ENCODE assay signal across 8 cellular contexts in genomic region chr20:35093245-35093884, GRCh38. TPM values are rescaled to one million over a fixed set of nuclear protein-coding genes. Genes with fewer than 3 reads are reported as not detected.
DNase-seq lines count a peak whose midpoint lies in the region; ATAC-seq and TF ChIP-seq lines count a peak whose summit lies in the region.

No MANE protein-coding gene starts in this region.

- BruUV-seq in PC-9 (replicated peaks; lab: Mats Ljungman, UMichigan) (TSS peak; percentile 96), mammary epithelial cell (replicated peaks; lab: Mats Ljungman, UMichigan) (TSS peak; percentile 87)

- peak overlapping the region; percentile 92 for H3K4me3 ChIP-seq in PC-9
- H3K4me3 ChIP-seq in mammary epithelial cell (replicated peaks in 1 of 3; ENCODE audit: insufficient read depth in 1 of 3, low read depth in 2 of 3, low read length in 3 of 3): peak overlapping the region in 2 of 3 experiments; percentile 97 to 99
- no peak overlapping the region for H3K4me3 ChIP-seq in mucosa of stomach (ENCODE audit: low read length)
- H3K4me3 ChIP-seq in upper lobe of left lung: peak overlapping the region in 3 of 4 donors; percentile 92 to 96 (median 92)

- peak overlapping the region; percentile 86 for H2AFZ ChIP-seq in PC-9
- peak overlapping the region; percentile 94 for H2AFZ ChIP-seq in mammary epithelial cell (ENCODE audit: low read depth, low read length)

- no peak for TF ChIP-seq POLR2A in upper lobe of left lung (IDR thresholded peaks at IDR 0.05)

- H3K9ac ChIP-seq in mammary epithelial cell (ENCODE audit: insufficient read depth, low read length) (peak overlapping the region; percentile 14), mucosa of stomach (ENCODE audit: low read length) (peak overlapping the region; percentile 76)

- H3K4me2 ChIP-seq in PC-9: peak overlapping the region; percentile 93
- peak overlapping the region; percentile 63 for H3K4me2 ChIP-seq in mammary epithelial cell (ENCODE audit: insufficient read depth, low read depth, low read length)

- H3K27me3 ChIP-seq in PC-9 (ENCODE audit: insufficient read depth, low read depth): no peaks in the 10 kb centered on the region
- no peaks in the 10 kb centered on the region for H3K27me3 ChIP-seq in mammary epithelial cell (ENCODE audit: insufficient read depth, low read length)
- H3K27me3 ChIP-seq in mucosa of stomach (ENCODE audit: control insufficient read depth, insufficient read depth, low read length): no peaks in the 10 kb centered on the region
- no peaks in the 10 kb centered on the region for H3K27me3 ChIP-seq in upper lobe of left lung

- H4K20me1 ChIP-seq in PC-9 (ENCODE audit: insufficient read depth) (peaks cover 4% of the 10 kb centered on the region), mammary epithelial cell (ENCODE audit: insufficient read depth, low read length) (no peaks in the 10 kb centered on the region)

- H3K4me1 ChIP-seq in PC-9 (replicated peaks; ENCODE audit: insufficient read depth) (peaks cover 31% of the 10 kb centered on the region), mammary epithelial cell (ENCODE audit: insufficient read depth, low read length) (peaks cover 23% of the 10 kb centered on the region), mucosa of stomach (ENCODE audit: control insufficient read depth, insufficient read depth, low read length) (peaks cover 19% of the 10 kb centered on the region), upper lobe of left lung (peaks cover 30 to 50% (median 37%) of the 10 kb centered on the region in 4 donors)

- TF ChIP-seq CTCF in PC-9 (conservative IDR thresholded peaks at IDR 0.05) (no peak), mammary epithelial cell (conservative IDR thresholded peaks at IDR 0.05 in 1 of 2, IDR thresholded peaks at IDR 0.05 in 1 of 2; ENCODE audit: extremely low read depth in 1 of 2, insufficient read depth in 1 of 2, low read depth in 1 of 2, low read length in 2 of 2) (no peak), upper lobe of left lung (IDR thresholded peaks at IDR 0.05) (no peak)

- no peak for ATAC-seq in upper lobe of left lung (ENCODE audit: low FRiP score in 2 of 2)

- POLR2A ChIA-PET in PC-9 (lab: Charles Lee; ENCODE audit: unreplicated experiment): no interaction called here

- peak overlapping the region; percentile 98 for H3K27ac ChIP-seq in PC-9
- H3K27ac ChIP-seq in mammary epithelial cell (ENCODE audit: insufficient read depth, low read depth, low read length): peak overlapping the region; percentile 72
- peak overlapping the region; percentile 94 to 99 (median 97) for H3K27ac ChIP-seq in upper lobe of left lung

- dilution Hi-C loops in mammary epithelial cell (cut with HindIII; ENCODE audit: low sequenced_read_pairs): no loop called here

- intact Hi-C loops in PC-9 (cut with micrococcal nuclease; ENCODE audit: unreplicated experiment) (loop anchor here (1.0 to 10.0 kb wide), 5 partner anchors 53 to 959 kb away; partner anchors contain the start of genes ACSS2, CEP250 and EDEM2), mammary epithelial cell (cut with micrococcal nuclease) (loop anchor here (2.0 to 10.0 kb wide), 2 partner anchors 53 to 259 kb away; partner anchors contain the start of gene EDEM2)

- H3K36me3 ChIP-seq in PC-9 (ENCODE audit: low read depth): no peaks in the 10 kb centered on the region
- H3K36me3 ChIP-seq in mammary epithelial cell (ENCODE audit: insufficient read depth, low read length): no peaks in the 10 kb centered on the region
- H3K36me3 ChIP-seq in mucosa of stomach (ENCODE audit: control insufficient read depth, insufficient read depth, low read length): no peaks in the 10 kb centered on the region
- H3K36me3 ChIP-seq in upper lobe of left lung: peaks cover 0 to 10% (median 5%) of the 10 kb centered on the region in 4 donors

- DNase-seq in GOT3 (lab: John Stamatoyannopoulos, UW) (peak; percentile 27), PC-9 (peak; percentile 29 to 85), mammary epithelial cell (peak; percentile 71), upper lobe of left lung (no peak), HUDEP-2 (lab: John Stamatoyannopoulos, UW; ENCODE audit: unreplicated experiment in 76 of 76) (no peak), DMS114 treated with DMSO at 0.1 percent for 48 hours (lab: John Stamatoyannopoulos, UW; ENCODE audit: unreplicated experiment) (no peak), NCI-H2081 (lab: John Stamatoyannopoulos, UW) (no peak)

- H3K9me3 ChIP-seq in PC-9 (ENCODE audit: insufficient read depth, low read depth): no peaks in the 10 kb centered on the region
- no peaks in the 10 kb centered on the region for H3K9me3 ChIP-seq in mammary epithelial cell (replicated peaks; ENCODE audit: insufficient read depth, low read length)
- H3K9me3 ChIP-seq in mucosa of stomach (ENCODE audit: control insufficient read depth, low read length): no peaks in the 10 kb centered on the region
- H3K9me3 ChIP-seq in upper lobe of left lung: no peaks in the 10 kb centered on the region

- WGBS in mammary epithelial cell (ENCODE audit: low coverage, missing lambda C conversion rate): 19% methylated on average over 8 of the region's 8 CpGs
- WGBS in upper lobe of left lung, 2 donors: 77 to 81% methylated on average over 5 to 8 of the region's 8 CpGs

- peaks cover 40% of the 10 kb centered on the region for H3K79me2 ChIP-seq in PC-9 (ENCODE audit: low read depth)
- peaks cover 42% of the 10 kb centered on the region for H3K79me2 ChIP-seq in mammary epithelial cell (ENCODE audit: insufficient read depth, low read length)

- peaks cover 33% of the 10 kb centered on the region for H3F3A ChIP-seq in PC-9 (ENCODE audit: insufficient read depth, low read depth)

- H3K9me2 ChIP-seq in PC-9 (ENCODE audit: insufficient read depth): no peaks in the 10 kb centered on the region

- CTCF ChIA-PET in PC-9 (lab: Charles Lee): interaction anchor here (1.7 kb wide), 1 partner anchor 218 kb away, joined by 4 read pairs; no protein-coding TSS in a partner anchor
- CTCF ChIA-PET in mammary epithelial cell (lab: Charles Lee; ENCODE audit: low non-redundant PET): interaction anchor here (0.7 kb wide), 1 partner anchor 114 kb away, joined by 3 read pairs; no protein-coding TSS in a partner anchor

- TF ChIP-seq EP300 in upper lobe of left lung (IDR thresholded peaks at IDR 0.05): no peak

- in situ Hi-C loops in mammary epithelial cell (cut with MboI; ENCODE audit: low sequenced_read_pairs in 2 of 2): no loop called here

RNA-seq across cellular contexts. Expression of gene TRPC4AP, which starts 0.8 kb away (rescaled TPM):
- 51.0 and 51.9 TPM in 2 replicates for total RNA-seq in PC-9 (2021)
- total RNA-seq in mammary epithelial cell: 10 to 100 TPM; 63.8 to 89.0 TPM
- polyA plus RNA-seq in mammary epithelial cell: 65.5 TPM
- polyA minus RNA-seq in mammary epithelial cell: 80.5 TPM
- 100 to 1,000 TPM in 2 of 6 donors, 10 to 100 TPM in 4; 64.3 to 118 (median 80.5) TPM for total RNA-seq in upper lobe of left lung

RNA-seq across cellular contexts. Expression of gene EDEM2, which starts 53.8 kb away (rescaled TPM):
- total RNA-seq in PC-9 (2021): 28.6 and 34.9 TPM in 2 replicates
- total RNA-seq in mammary epithelial cell: 10 to 100 TPM; 22.3 to 33.2 TPM
- 19.8 TPM for polyA plus RNA-seq in mammary epithelial cell
- 13.4 TPM for polyA minus RNA-seq in mammary epithelial cell
- total RNA-seq in upper lobe of left lung: 10 to 100 TPM; 22.0 to 46.2 (median 35.6) TPM

Comparison
In these comparisons a context has a peak if more than half of its experiments do, and no peak if none do; other contexts are left out.
1. DNase-seq: peak in GOT3 (single experiment), PC-9 (2 of 2) and mammary epithelial cell (single experiment); none in upper lobe of left lung (0 of 2), HUDEP-2 (0 of 76), DMS114 treated with DMSO at 0.1 percent for 48 hours (single experiment) and NCI-H2081 (0 of 2).
2. Peak in every context shown above with its lines, with median percentiles within 50 percentile points of each other: H3K27ac ChIP-seq.